22 cellular contexts compared by ENCODE assay signal in the genomic region with DNA sequence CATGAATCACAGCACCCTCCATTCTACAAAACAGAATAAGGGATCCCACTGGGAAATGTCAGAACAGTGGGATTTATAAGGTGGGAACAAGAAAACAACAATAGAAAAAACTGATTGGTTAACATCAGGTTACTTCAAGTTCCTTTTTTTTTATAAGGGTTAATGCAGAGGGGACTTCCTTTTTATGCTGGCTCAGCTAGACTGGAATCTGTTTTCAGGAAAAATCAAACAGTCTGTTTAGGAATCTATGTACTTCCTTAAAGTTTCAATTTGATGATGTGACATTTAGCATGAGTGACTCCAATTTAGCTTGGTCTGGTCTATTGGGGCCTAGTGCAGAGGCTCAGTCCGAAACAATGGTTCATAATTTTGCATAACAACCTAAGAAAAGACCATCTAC.
"Had no signal": no experiment of that assay in that cellular context is flagged by ENCODE, and none has a peak within 500 bp of the region (broad histone marks: within the 10 kb centered on the region; RNA-seq: fewer than 3 reads in every experiment).

No MANE protein-coding gene starts in this region.

- H3K36me3 ChIP-seq: Peyer's patch, SJCRH30 had no signal

- H3K27me3 ChIP-seq: Peyer's patch, SJCRH30 had no signal

- H3K4me1 ChIP-seq: Peyer's patch had no signal

- H3K27ac ChIP-seq: Peyer's patch, SJCRH30 had no signal

- ATAC-seq: PC-3, Right ventricle myocardium inferior, SK-N-SH treated with all-trans-retinoic acid at 6 μM for 48 hours had no signal

- H3K9me3 ChIP-seq: Peyer's patch, SJCRH30 had no signal

- DNase-seq: IMR-90, Karpas-422, KG1, MM.1S, NCI-H1092 treated with DMSO at 0.1 percent for 48 hours, NCI-H1436, NCI-H187, NCI-H2029, NCI-H2081 treated with DMSO at 0.1 percent for 48 hours, NCI-H2171, NCI-H226, NCI-H446, NCI-H510A, NCI-H524 treated with DMSO at 0.1 percent for 48 hours, NCI-H69, NCI-H774, PC-3, Peyer's patch, SHP77 treated with DMSO at 0.1 percent for 48 hours, SJCRH30 had no signal

- H3K4me3 ChIP-seq: Peyer's patch, SJCRH30 had no signal
